In genomic region chrX:136193771-136194170, GRCh38 we compare ENCODE assay signal across 10 cellular contexts. TPM values are rescaled to one million over a fixed set of nuclear protein-coding genes. Genes with fewer than 3 reads are reported as not detected.
A peak's percentile ranks its signal among the peaks of the same experiment; 100 is the strongest.
DNase-seq lines count a peak whose midpoint lies in the region; ATAC-seq and TF ChIP-seq lines count a peak whose summit lies in the region.
"Had no signal": no experiment of that assay in that cellular context is flagged by ENCODE, and none has a peak within 500 bp of the region (broad histone marks: within the 10 kb centered on the region; RNA-seq: fewer than 3 reads in every experiment).

No MANE protein-coding gene starts in this region.

- H3K4me1 ChIP-seq in thoracic aorta (ENCODE audit: control insufficient read depth in 1 of 2, low read depth in 2 of 2): peaks cover 43 to 87% of the 10 kb centered on the region in 2 donors

- no peaks in the 10 kb centered on the region for H3K36me3 ChIP-seq in thoracic aorta

- H3K27me3 ChIP-seq in thoracic aorta (replicated peaks; ENCODE audit: insufficient read depth): no peaks in the 10 kb centered on the region

- H3K36me3 Mint-ChIP-seq in activated naive CD4-positive, alpha-beta T cell treated with anti-CD3 and anti-CD28 coated beads, Interleukin-2, amount 50 U/mL, for 24 hours: no peaks in the 10 kb centered on the region
- peaks cover 9% of the 10 kb centered on the region for H3K36me3 Mint-ChIP-seq in T-helper 2 cell treated with Interferon-gamma antibody and Interleukin-4, amounts not matched to agents 5 μg/mL and 100 μg/mL, for 36 hours (ENCODE audit: low read depth)
- no peaks in the 10 kb centered on the region for H3K36me3 Mint-ChIP-seq in immature natural killer cell

- H3K27ac Mint-ChIP-seq in activated naive CD4-positive, alpha-beta T cell treated with anti-CD3 and anti-CD28 coated beads, Interleukin-2, amount 50 U/mL, for 24 hours: peak overlapping the region; percentile 38
- H3K27ac Mint-ChIP-seq in T-helper 2 cell treated with Interferon-gamma antibody and Interleukin-4, amounts not matched to agents 5 μg/mL and 100 μg/mL, for 36 hours: peak overlapping the region; percentile 80
- H3K27ac Mint-ChIP-seq in immature natural killer cell: peak overlapping the region in 1 of 6 donors; percentile 24

- H3K9me3 ChIP-seq in thoracic aorta: no peaks in the 10 kb centered on the region

- no peak for TF ChIP-seq CTCF in thoracic aorta (IDR thresholded peaks at IDR 0.05)

- H3K27ac ChIP-seq in thoracic aorta: peak overlapping the region; percentile 66 to 82

- no peak overlapping the region for H3K4me3 ChIP-seq in thoracic aorta

- no peaks in the 10 kb centered on the region for H3K27me3 Mint-ChIP-seq in activated naive CD4-positive, alpha-beta T cell treated with anti-CD3 and anti-CD28 coated beads, Interleukin-2, amount 50 U/mL, for 24 hours
- H3K27me3 Mint-ChIP-seq in T-helper 2 cell treated with Interferon-gamma antibody and Interleukin-4, amounts not matched to agents 5 μg/mL and 100 μg/mL, for 36 hours (ENCODE audit: low read depth): no peaks in the 10 kb centered on the region
- peaks cover 0 to 11% (median 8%) of the 10 kb centered on the region in 3 donors for H3K27me3 Mint-ChIP-seq in immature natural killer cell (ENCODE audit: low read depth in 3 of 3)

- no peaks in the 10 kb centered on the region for H3K9me3 Mint-ChIP-seq in activated naive CD4-positive, alpha-beta T cell treated with anti-CD3 and anti-CD28 coated beads, Interleukin-2, amount 50 U/mL, for 24 hours
- H3K9me3 Mint-ChIP-seq in T-helper 2 cell treated with Interferon-gamma antibody and Interleukin-4, amounts not matched to agents 5 μg/mL and 100 μg/mL, for 36 hours: no peaks in the 10 kb centered on the region
- no peaks in the 10 kb centered on the region for H3K9me3 Mint-ChIP-seq in immature natural killer cell

- DNase-seq in activated naive CD4-positive, alpha-beta T cell treated with anti-CD3 and anti-CD28 coated beads, Interleukin-2, amount 50 U/mL, for 16 hours: no peak
- no peak for DNase-seq in T-helper 2 cell treated with Interferon-gamma antibody and Interleukin-4, amounts not matched to agents 5 μg/mL and 100 μg/mL, for 36 hours (ENCODE audit: low spot score)
- DNase-seq in immature natural killer cell: no peak
- no peak for DNase-seq in thoracic aorta (ENCODE audit: low spot score)
- no peak for DNase-seq in NCI-H2029 (lab: John Stamatoyannopoulos, UW)
- DNase-seq in GM19240 (ENCODE audit: insufficient read length, low spot score): no peak
- DNase-seq: amniotic stem cell, NCI-H1092 treated with DMSO at 0.1 percent for 48 hours had no signal

- H3K4me1 Mint-ChIP-seq in activated naive CD4-positive, alpha-beta T cell treated with anti-CD3 and anti-CD28 coated beads, Interleukin-2, amount 50 U/mL, for 24 hours: peaks cover 31% of the 10 kb centered on the region
- H3K4me1 Mint-ChIP-seq in T-helper 2 cell treated with Interferon-gamma antibody and Interleukin-4, amounts not matched to agents 5 μg/mL and 100 μg/mL, for 36 hours (ENCODE audit: low read depth): peaks cover 45% of the 10 kb centered on the region
- peaks cover 22 to 26% of the 10 kb centered on the region in 2 donors for H3K4me1 Mint-ChIP-seq in immature natural killer cell

- H3K4me3 Mint-ChIP-seq in activated naive CD4-positive, alpha-beta T cell treated with anti-CD3 and anti-CD28 coated beads, Interleukin-2, amount 50 U/mL, for 24 hours: peak overlapping the region; percentile 47
- H3K4me3 Mint-ChIP-seq in T-helper 2 cell treated with Interferon-gamma antibody and Interleukin-4, amounts not matched to agents 5 μg/mL and 100 μg/mL, for 36 hours: peak overlapping the region; percentile 76
- H3K4me3 Mint-ChIP-seq in immature natural killer cell: peak overlapping the region; percentile 38 to 71 (median 49)

- ATAC-seq in thoracic aorta (ENCODE audit: insufficient number of reproducible peaks, low FRiP score, low read depth) (no peak), GM21825 (IDR thresholded peaks at IDR 0.05; ENCODE audit: unreplicated experiment) (no peak)

RNA-seq across cellular contexts. Expression of gene FHL1, which starts 46.4 kb away (rescaled TPM):
- polyA plus RNA-seq in immature natural killer cell: 10 to 100 TPM; 11.1 to 24.0 (median 17.6) TPM
- total RNA-seq in thoracic aorta: 1,000 to 10,000 TPM; 1,134 to 3,147 TPM

RNA-seq across cellular contexts. Expression of gene MAP7D3, which starts 57.4 kb away (rescaled TPM):
- polyA plus RNA-seq in immature natural killer cell: 1 to 10 TPM in 2 of 3 donors, under 1 TPM in 1; 0.12 to 4.2 (median 2.7) TPM
- 10 to 100 TPM; 41.6 to 44.5 TPM for total RNA-seq in thoracic aorta
